In the genomic region with DNA sequence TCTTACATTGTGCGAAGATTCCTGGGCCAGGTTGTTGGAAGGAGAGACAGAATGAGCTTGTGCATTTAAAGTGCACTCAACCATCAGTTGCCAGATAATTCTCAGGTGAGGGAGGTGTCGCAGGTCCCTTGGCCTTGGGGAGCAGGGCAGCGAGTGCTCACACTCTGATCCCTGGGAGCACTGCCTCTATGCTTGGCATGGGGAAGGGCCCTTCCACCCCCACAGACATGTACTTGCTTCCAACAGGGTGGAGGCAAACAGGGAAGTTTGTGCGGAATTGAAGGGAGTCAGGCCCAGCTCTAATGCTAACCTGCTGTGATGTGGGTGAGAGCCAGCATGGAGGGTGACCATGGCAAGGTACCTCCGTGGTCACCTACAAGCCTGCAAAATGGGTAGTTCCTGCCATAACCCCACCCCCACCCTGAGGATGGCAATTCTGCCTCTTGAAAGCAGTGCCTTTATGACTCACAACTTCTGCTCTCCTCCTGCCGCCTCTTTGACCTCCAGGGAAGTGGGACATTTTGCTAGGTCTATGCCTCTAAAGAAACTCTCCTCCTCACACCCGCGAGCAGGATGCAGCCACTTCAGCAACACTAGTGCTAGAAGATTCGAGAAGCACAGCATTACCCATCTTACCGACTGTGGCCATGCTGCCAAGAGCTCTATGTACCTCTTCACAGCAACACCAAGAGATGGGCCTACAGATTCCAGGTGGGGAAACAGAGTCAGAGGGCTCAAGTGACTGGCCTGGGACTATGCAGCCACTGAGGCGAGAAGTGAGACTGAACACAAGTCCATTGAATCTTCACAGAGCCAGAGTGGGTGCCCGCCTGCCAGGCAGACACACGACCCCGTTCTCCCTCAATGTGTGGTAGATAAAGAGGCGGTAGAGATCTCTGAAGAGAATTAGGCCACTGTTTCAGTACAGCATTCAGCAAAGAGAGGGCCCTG, we compare ENCODE assay signal across 1 cellular context.
TF ChIP-seq lines count a peak whose summit lies in the region.

No MANE protein-coding gene starts in this region.

TF ChIP-seq in IMR-90, 13 proteins besides CTCF, POLR2A, EP300 and RAD21:
- TF ChIP-seq CEBPB (IDR thresholded peaks at IDR 0.05; ENCODE audit: low read depth, low read length) (no peak), FOS (IDR thresholded peaks at IDR 0.05; ENCODE audit: low read depth, low read length) (no peak), MXI1 (IDR thresholded peaks at IDR 0.05; ENCODE audit: borderline replicate concordance, low read depth, low read length) (no peak), NFE2L2 (IDR thresholded peaks at IDR 0.05; ENCODE audit: low read depth, low read length) (no peak), SMC3 (IDR thresholded peaks at IDR 0.05; ENCODE audit: low read depth, low read length) (no peak), MAZ (IDR thresholded peaks at IDR 0.05; ENCODE audit: borderline replicate concordance, low read depth, low read length) (no peak), MAFK (IDR thresholded peaks at IDR 0.05; ENCODE audit: low read depth, low read length) (no peak), BHLHE40 (IDR thresholded peaks at IDR 0.05; ENCODE audit: low read depth, low read length) (no peak), RCOR1 (IDR thresholded peaks at IDR 0.05; ENCODE audit: insufficient replicate concordance, low read length) (no peak), RFX5 (IDR thresholded peaks at IDR 0.05; ENCODE audit: low read depth, low read length) (no peak), CHD1 (IDR thresholded peaks at IDR 0.05; ENCODE audit: low read depth, low read length) (no peak)
- TF ChIP-seq, protein P1, sequence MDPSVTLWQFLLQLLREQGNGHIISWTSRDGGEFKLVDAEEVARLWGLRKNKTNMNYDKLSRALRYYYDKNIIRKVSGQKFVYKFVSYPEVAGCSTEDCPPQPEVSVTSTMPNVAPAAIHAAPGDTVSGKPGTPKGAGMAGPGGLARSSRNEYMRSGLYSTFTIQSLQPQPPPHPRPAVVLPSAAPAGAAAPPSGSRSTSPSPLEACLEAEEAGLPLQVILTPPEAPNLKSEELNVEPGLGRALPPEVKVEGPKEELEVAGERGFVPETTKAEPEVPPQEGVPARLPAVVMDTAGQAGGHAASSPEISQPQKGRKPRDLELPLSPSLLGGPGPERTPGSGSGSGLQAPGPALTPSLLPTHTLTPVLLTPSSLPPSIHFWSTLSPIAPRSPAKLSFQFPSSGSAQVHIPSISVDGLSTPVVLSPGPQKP (IDR thresholded peaks at IDR 0.05; ENCODE audit: borderline replicate concordance, low read depth, low read length) = no peak
- TF ChIP-seq, protein P2, sequence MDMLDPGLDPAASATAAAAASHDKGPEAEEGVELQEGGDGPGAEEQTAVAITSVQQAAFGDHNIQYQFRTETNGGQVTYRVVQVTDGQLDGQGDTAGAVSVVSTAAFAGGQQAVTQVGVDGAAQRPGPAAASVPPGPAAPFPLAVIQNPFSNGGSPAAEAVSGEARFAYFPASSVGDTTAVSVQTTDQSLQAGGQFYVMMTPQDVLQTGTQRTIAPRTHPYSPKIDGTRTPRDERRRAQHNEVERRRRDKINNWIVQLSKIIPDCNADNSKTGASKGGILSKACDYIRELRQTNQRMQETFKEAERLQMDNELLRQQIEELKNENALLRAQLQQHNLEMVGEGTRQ (IDR thresholded peaks at IDR 0.05; ENCODE audit: low read depth, low read length) = no peak
